Comparison of ENCODE assay signal across 13 cellular contexts in genomic region chr2:120398051-120398960, GRCh38. TPM values are rescaled to one million over a fixed set of nuclear protein-coding genes. Genes with fewer than 3 reads are reported as not detected.
DNase-seq lines count a peak whose midpoint lies in the region; ATAC-seq and TF ChIP-seq lines count a peak whose summit lies in the region.
"Had no signal": no experiment of that assay in that cellular context is flagged by ENCODE, and none has a peak within 500 bp of the region (broad histone marks: within the 10 kb centered on the region; RNA-seq: fewer than 3 reads in every experiment).

No MANE protein-coding gene starts in this region.

- no peak overlapping the region for H3K4me3 Mint-ChIP-seq in MCF 10A (ENCODE audit: unreplicated experiment)
- H3K4me3 Mint-ChIP-seq in T-helper 2 cell treated with Interferon-gamma antibody and Interleukin-4, amounts not matched to agents 5 μg/mL and 100 μg/mL, for 36 hours, result no peak overlapping the region
- H3K4me3 Mint-ChIP-seq in effector memory CD8-positive, alpha-beta T cell, result no peak overlapping the region
- H3K4me3 Mint-ChIP-seq: CD4-positive, CD25-positive, alpha-beta regulatory T cell had no signal

- CTCF ChIA-PET in AG04449 (lab: Yijun Ruan, JAX), result interaction anchor here (1.1 to 1.5 kb wide), 2 partner anchors 84 to 279 kb away, joined by 3 to 4 read pairs; no protein-coding TSS in a partner anchor
- CTCF ChIA-PET in MCF 10A (lab: Yijun Ruan, JAX), result interaction anchor here (0.6 to 1.2 kb wide), 4 partner anchors 12 to 681 kb away, joined by 3 to 4 read pairs (median 3); no protein-coding TSS in a partner anchor

- no peak overlapping the region for H3K27ac Mint-ChIP-seq in MCF 10A (ENCODE audit: low read depth, unreplicated experiment)
- H3K27ac Mint-ChIP-seq in T-helper 2 cell treated with Interferon-gamma antibody and Interleukin-4, amounts not matched to agents 5 μg/mL and 100 μg/mL, for 36 hours, result no peak overlapping the region
- no peak overlapping the region for H3K27ac Mint-ChIP-seq in effector memory CD8-positive, alpha-beta T cell
- H3K27ac Mint-ChIP-seq: CD4-positive, CD25-positive, alpha-beta regulatory T cell had no signal

- no peak overlapping the region for H3K23ac ChIP-seq in mesenchymal stem cell (ENCODE audit: low read length in 2 of 2)

- H3K9me3 Mint-ChIP-seq in MCF 10A (ENCODE audit: unreplicated experiment), result no peaks in the 10 kb centered on the region
- no peaks in the 10 kb centered on the region for H3K9me3 Mint-ChIP-seq in T-helper 2 cell treated with Interferon-gamma antibody and Interleukin-4, amounts not matched to agents 5 μg/mL and 100 μg/mL, for 36 hours
- no peaks in the 10 kb centered on the region for H3K9me3 Mint-ChIP-seq in effector memory CD8-positive, alpha-beta T cell

- no peak overlapping the region for H2AK5ac ChIP-seq in mesenchymal stem cell (ENCODE audit: low read length, severe bottlenecking)

- H3K4ac ChIP-seq in mesenchymal stem cell (ENCODE audit: low read depth in 1 of 2, low read length in 2 of 2), result no peak overlapping the region

- no TSS peak for BruUV-seq in MCF 10A (replicated peaks; lab: Mats Ljungman, UMichigan)

- no peaks in the 10 kb centered on the region for H3K79me1 ChIP-seq in mesenchymal stem cell (replicated peaks; ENCODE audit: low read length, poor library complexity, severe bottlenecking)

- no peak overlapping the region for H3K9ac ChIP-seq in mesenchymal stem cell (ENCODE audit: low read length)

- H3K9me3 ChIP-seq in mesenchymal stem cell (ENCODE audit: control insufficient read depth, low read length), result peaks cover under 1% of the 10 kb centered on the region
- H3K9me3 ChIP-seq: ascending aorta, vagina had no signal

- intact Hi-C loops in MCF 10A (cut with micrococcal nuclease), result no loop called here

- no peak overlapping the region for H4K8ac ChIP-seq in mesenchymal stem cell (ENCODE audit: low read length)

- H3K18ac ChIP-seq in mesenchymal stem cell (ENCODE audit: low read depth in 1 of 2, low read length in 2 of 2), result no peak overlapping the region

- DNase-seq in AG04449 (ENCODE audit: low read depth, low spot score), result peak; percentile 70
- DNase-seq in EL, result peak; percentile 82
- DNase-seq in MCF 10A (ENCODE audit: unreplicated experiment), result peak; percentile 17
- DNase-seq in mesenchymal stem cell, result peak; percentile 23
- no peak for DNase-seq in NCI-H1048 (lab: John Stamatoyannopoulos, UW)
- DNase-seq in T-helper 2 cell treated with Interferon-gamma antibody and Interleukin-4, amounts not matched to agents 5 μg/mL and 100 μg/mL, for 36 hours (ENCODE audit: low spot score), result no peak
- DNase-seq in effector memory CD8-positive, alpha-beta T cell, result no peak
- DNase-seq in HUDEP-2 (lab: John Stamatoyannopoulos, UW; ENCODE audit: unreplicated experiment in 76 of 76), result no peak
- DNase-seq: CD4-positive, CD25-positive, alpha-beta regulatory T cell; NCI-H187 treated with DMSO at 0.1 percent for 48 hours; T-helper 2 cell had no signal

- no peak overlapping the region for H2AFZ ChIP-seq in mesenchymal stem cell (ENCODE audit: low read depth, low read length)

- 75% methylated on average over 15 of the region's 16 CpGs for WGBS in mesenchymal stem cell

- H4K91ac ChIP-seq in mesenchymal stem cell (ENCODE audit: low read length), result no peak overlapping the region

- H2BK5ac ChIP-seq in mesenchymal stem cell (ENCODE audit: low read depth, low read length, poor library complexity, severe bottlenecking), result no peak overlapping the region

- no peaks in the 10 kb centered on the region for H3K27me3 Mint-ChIP-seq in MCF 10A (ENCODE audit: insufficient read depth, unreplicated experiment)
- H3K27me3 Mint-ChIP-seq in T-helper 2 cell treated with Interferon-gamma antibody and Interleukin-4, amounts not matched to agents 5 μg/mL and 100 μg/mL, for 36 hours (ENCODE audit: low read depth), result peaks cover 2% of the 10 kb centered on the region
- H3K27me3 Mint-ChIP-seq in effector memory CD8-positive, alpha-beta T cell, result peaks cover 38 to 85% of the 10 kb centered on the region in 2 donors

- peaks cover 36% of the 10 kb centered on the region for H3K4me1 ChIP-seq in mesenchymal stem cell (ENCODE audit: control insufficient read depth, insufficient read depth, low read depth, low read length)
- H3K4me1 ChIP-seq: ascending aorta had no signal

- ATAC-seq in effector memory CD8-positive, alpha-beta T cell (replicated peaks), result no peak

- TF ChIP-seq CTCF in AG04449 (IDR thresholded peaks at IDR 0.05; ENCODE audit: insufficient read depth, low read length, missing control alignments) (no peak), MCF 10A (IDR thresholded peaks at IDR 0.05; ENCODE audit: unreplicated experiment) (no peak)

- POLR2A ChIA-PET in AG04449 (lab: Yijun Ruan, JAX) (no interaction called here), MCF 10A (lab: Yijun Ruan, JAX) (no interaction called here)

- no peak overlapping the region for H3K4me3 ChIP-seq in AG04449 (ENCODE audit: low read depth, low read length)
- no peak overlapping the region for H3K4me3 ChIP-seq in mesenchymal stem cell (ENCODE audit: insufficient read depth in 1 of 2, low read depth in 1 of 2, low read length in 2 of 2)
- H3K4me3 ChIP-seq: ascending aorta, vagina had no signal

- H2BK12ac ChIP-seq in mesenchymal stem cell (ENCODE audit: low read length in 2 of 2), result no peak overlapping the region

- H3K36me3 Mint-ChIP-seq in MCF 10A (ENCODE audit: insufficient read depth, unreplicated experiment), result peaks cover 4% of the 10 kb centered on the region
- H3K36me3 Mint-ChIP-seq in T-helper 2 cell treated with Interferon-gamma antibody and Interleukin-4, amounts not matched to agents 5 μg/mL and 100 μg/mL, for 36 hours (ENCODE audit: low read depth), result no peaks in the 10 kb centered on the region
- no peaks in the 10 kb centered on the region for H3K36me3 Mint-ChIP-seq in effector memory CD8-positive, alpha-beta T cell (ENCODE audit: insufficient read depth)
- H3K36me3 Mint-ChIP-seq: CD4-positive, CD25-positive, alpha-beta regulatory T cell had no signal

- H2BK120ac ChIP-seq in mesenchymal stem cell (ENCODE audit: low read depth, low read length), result no peak overlapping the region

- H3K4me1 Mint-ChIP-seq in MCF 10A (ENCODE audit: insufficient read depth, unreplicated experiment), result no peaks in the 10 kb centered on the region
- H3K4me1 Mint-ChIP-seq in T-helper 2 cell treated with Interferon-gamma antibody and Interleukin-4, amounts not matched to agents 5 μg/mL and 100 μg/mL, for 36 hours (ENCODE audit: low read depth), result no peaks in the 10 kb centered on the region
- H3K4me1 Mint-ChIP-seq in effector memory CD8-positive, alpha-beta T cell (ENCODE audit: low read depth in 2 of 2), result peaks cover 0 to 4% of the 10 kb centered on the region in 2 donors
- H3K4me1 Mint-ChIP-seq: CD4-positive, CD25-positive, alpha-beta regulatory T cell had no signal

- no peak overlapping the region for H3K4me2 ChIP-seq in mesenchymal stem cell (ENCODE audit: low read length, poor library complexity, severe bottlenecking)

- H3K27me3 ChIP-seq in mesenchymal stem cell (ENCODE audit: control insufficient read depth in 1 of 2, insufficient read depth in 1 of 2, low read length in 2 of 2), result peaks cover 9 to 85% of the 10 kb centered on the region in 2 experiments
- H3K27me3 ChIP-seq: ascending aorta, vagina had no signal

- peak overlapping the region in 1 of 2 experiments; percentile 68 for H3K14ac ChIP-seq in mesenchymal stem cell (ENCODE audit: low read length in 2 of 2)

- H3K36me3 ChIP-seq in mesenchymal stem cell (ENCODE audit: control insufficient read depth in 1 of 2, insufficient read depth in 2 of 2, low read depth in 1 of 2, low read length in 2 of 2), result no peaks in the 10 kb centered on the region
- H3K36me3 ChIP-seq: ascending aorta, vagina had no signal

- H3K27ac ChIP-seq in mesenchymal stem cell (ENCODE audit: low read length, poor library complexity, severe bottlenecking), result peak overlapping the region; percentile 28
- H3K27ac ChIP-seq: ascending aorta, vagina had no signal

- no peak overlapping the region for H2BK15ac ChIP-seq in mesenchymal stem cell (ENCODE audit: low read depth, poor library complexity, severe bottlenecking)

RNA-seq across cellular contexts. Expression of gene INHBB, which starts 52.4 kb away (rescaled TPM):
- 0.10 and 0.16 TPM in 2 replicates for total RNA-seq in MCF 10A (2022)
- 0.01 TPM for polyA plus RNA-seq in mesenchymal stem cell (2013, experiment 1 of 2)
- polyA plus RNA-seq in mesenchymal stem cell (2013, experiment 2 of 2), result 0.01 TPM
- total RNA-seq: CD4-positive, CD25-positive, alpha-beta regulatory T cell had no signal
- polyA plus RNA-seq: CD4-positive, CD25-positive, alpha-beta regulatory T cell had no signal

Comparison
In these comparisons a context has a peak if more than half of its experiments do, and no peak if none do; other contexts are left out.
1. DNase-seq: peak in AG04449 (single experiment), EL (single experiment), MCF 10A (single experiment) and mesenchymal stem cell (single experiment); none in NCI-H1048 (single experiment), T-helper 2 cell treated with Interferon-gamma antibody and Interleukin-4, amounts not matched to agents 5 μg/mL and 100 μg/mL, for 36 hours (single experiment), effector memory CD8-positive, alpha-beta T cell (0 of 3) and HUDEP-2 (0 of 76).